ENCODE assay signal across 1 cellular context in genomic region chr5:177334155-177334551, GRCh38.
TF ChIP-seq lines count a peak whose summit lies in the region.

No MANE protein-coding gene starts in this region.

TF ChIP-seq in HEK293, 187 proteins besides CTCF, POLR2A, EP300 and RAD21:
- TF ChIP-seq ATF2 (tag by site-specific recombination; IDR thresholded peaks at IDR 0.05; ENCODE audit: low read depth) (0 out of 2 replicates have a peak, but pooled peaks have one; percentile 45), ZNF624 (tag by site-specific recombination; IDR thresholded peaks at IDR 0.05) (no peak)
